ENCODE assay signal across 9 cellular contexts in genomic region chr13:37076818-37077217, GRCh38. TPM values are rescaled to one million over a fixed set of nuclear protein-coding genes. Genes with fewer than 3 reads are reported as not detected.
"Had no signal": no experiment of that assay in that cellular context is flagged by ENCODE, and none has a peak within 500 bp of the region (broad histone marks: within the 10 kb centered on the region; RNA-seq: fewer than 3 reads in every experiment).

No MANE protein-coding gene starts in this region.

- H3K4me3 ChIP-seq: GM12878 had no signal

- ATAC-seq: GM12878 had no signal

- DNase-seq: GDM1, GF-D8 had no signal

- FAIRE-seq: G401.6, GM12878, GM12891, GM12892, GM18507, GM19239 had no signal

RNA-seq across cellular contexts. Expression of gene CSNK1A1L, which starts 28.6 kb away (rescaled TPM):
- total RNA-seq: G401, GM12878 had no signal
- polyA plus RNA-seq: GM12878 had no signal
